ENCODE assay signal across 1 cellular context in the genomic region with DNA sequence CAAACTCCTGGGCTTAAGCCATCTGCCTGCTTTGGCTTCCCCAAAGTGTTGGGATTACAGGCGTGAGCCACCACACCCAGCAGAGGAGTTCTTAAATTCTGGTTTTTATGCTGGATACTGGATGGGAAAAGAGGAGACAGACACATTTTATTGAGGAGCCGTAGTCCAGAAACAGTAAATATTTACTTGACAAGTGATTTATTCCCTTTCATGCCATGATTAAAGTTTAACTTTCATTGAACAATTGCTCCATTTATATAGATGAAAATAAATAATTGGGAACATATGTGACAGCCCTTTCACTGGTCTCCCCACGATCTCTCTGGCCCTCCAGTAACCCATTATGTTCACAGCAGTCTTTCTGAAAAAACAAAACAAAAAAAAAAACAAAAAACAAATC.
TF ChIP-seq lines count a peak whose summit lies in the region.

No MANE protein-coding gene starts in this region.

TF ChIP-seq in HepG2, 621 proteins besides CTCF, POLR2A, EP300 and RAD21:
- TF ChIP-seq PAF1 (CRISPR knock-in tag; IDR thresholded peaks at IDR 0.05) = no peak
- no peak for TF ChIP-seq MZF1 (CRISPR knock-in tag; IDR thresholded peaks at IDR 0.05; ENCODE audit: borderline replicate concordance)
- TF ChIP-seq ZFP36 (IDR thresholded peaks at IDR 0.05; ENCODE audit: borderline replicate concordance, low read depth, low read length, partially characterized antibody) = no peak
- TF ChIP-seq, protein P1, sequence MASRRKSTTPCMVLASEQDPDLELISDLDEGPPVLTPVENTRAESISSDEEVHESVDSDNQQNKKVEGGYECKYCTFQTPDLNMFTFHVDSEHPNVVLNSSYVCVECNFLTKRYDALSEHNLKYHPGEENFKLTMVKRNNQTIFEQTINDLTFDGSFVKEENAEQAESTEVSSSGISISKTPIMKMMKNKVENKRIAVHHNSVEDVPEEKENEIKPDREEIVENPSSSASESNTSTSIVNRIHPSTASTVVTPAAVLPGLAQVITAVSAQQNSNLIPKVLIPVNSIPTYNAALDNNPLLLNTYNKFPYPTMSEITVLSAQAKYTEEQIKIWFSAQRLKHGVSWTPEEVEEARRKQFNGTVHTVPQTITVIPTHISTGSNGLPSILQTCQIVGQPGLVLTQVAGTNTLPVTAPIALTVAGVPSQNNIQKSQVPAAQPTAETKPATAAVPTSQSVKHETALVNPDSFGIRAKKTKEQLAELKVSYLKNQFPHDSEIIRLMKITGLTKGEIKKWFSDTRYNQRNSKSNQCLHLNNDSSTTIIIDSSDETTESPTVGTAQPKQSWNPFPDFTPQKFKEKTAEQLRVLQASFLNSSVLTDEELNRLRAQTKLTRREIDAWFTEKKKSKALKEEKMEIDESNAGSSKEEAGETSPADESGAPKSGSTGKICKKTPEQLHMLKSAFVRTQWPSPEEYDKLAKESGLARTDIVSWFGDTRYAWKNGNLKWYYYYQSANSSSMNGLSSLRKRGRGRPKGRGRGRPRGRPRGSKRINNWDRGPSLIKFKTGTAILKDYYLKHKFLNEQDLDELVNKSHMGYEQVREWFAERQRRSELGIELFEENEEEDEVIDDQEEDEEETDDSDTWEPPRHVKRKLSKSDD (CRISPR knock-in tag; IDR thresholded peaks at IDR 0.05; ENCODE audit: low read depth) = no peak
- TF ChIP-seq HMG20A (CRISPR knock-in tag; IDR thresholded peaks at IDR 0.05; ENCODE audit: borderline replicate concordance) = no peak
- no peak for TF ChIP-seq ZNF383 (CRISPR knock-in tag; IDR thresholded peaks at IDR 0.05; ENCODE audit: borderline replicate concordance)
- no peak for TF ChIP-seq GATAD1 (CRISPR knock-in tag; IDR thresholded peaks at IDR 0.05)
- TF ChIP-seq KLF16 (CRISPR knock-in tag; IDR thresholded peaks at IDR 0.05) = no peak
- TF ChIP-seq ZFX (CRISPR knock-in tag; IDR thresholded peaks at IDR 0.05; ENCODE audit: low read depth) = no peak
- no peak for TF ChIP-seq ZBTB7A (CRISPR knock-in tag; IDR thresholded peaks at IDR 0.05)
- TF ChIP-seq NR2F6 (IDR thresholded peaks at IDR 0.05) = no peak
- no peak for TF ChIP-seq NR2F6 (CRISPR knock-in tag; IDR thresholded peaks at IDR 0.05)
- no peak for TF ChIP-seq RFX1 (IDR thresholded peaks at IDR 0.05)
- no peak for TF ChIP-seq GPN1 (CRISPR knock-in tag; IDR thresholded peaks at IDR 0.05; ENCODE audit: borderline replicate concordance)
